Comparison of ENCODE assay signal across 16 cellular contexts in genomic region chr12:70796989-70797388, GRCh38.
DNase-seq lines count a peak whose midpoint lies in the region; ATAC-seq and TF ChIP-seq lines count a peak whose summit lies in the region.
"Had no signal": no experiment of that assay in that cellular context is flagged by ENCODE, and none has a peak within 500 bp of the region (broad histone marks: within the 10 kb centered on the region; RNA-seq: fewer than 3 reads in every experiment).

No MANE protein-coding gene starts in this region.

- BruUV-seq in PC-3 (replicated peaks; lab: Mats Ljungman, UMichigan), result no TSS peak

- TF ChIP-seq CTCF in PC-3 (conservative IDR thresholded peaks at IDR 0.05; ENCODE audit: low read depth, low read length), result no peak

- peak overlapping the region; percentile 25 for H3K27ac ChIP-seq in PC-3 (ENCODE audit: low read length)

- peak; percentile 86 for ATAC-seq in PC-3
- ATAC-seq: GM12878, GM23338 had no signal

- no peaks in the 10 kb centered on the region for H3K9me3 ChIP-seq in PC-3 (ENCODE audit: low read length)
- H3K9me3 ChIP-seq: BE2C had no signal

- H3K36me3 ChIP-seq in PC-3 (ENCODE audit: low read depth, low read length), result no peaks in the 10 kb centered on the region
- H3K36me3 ChIP-seq: BE2C had no signal

- H3F3A ChIP-seq in PC-3 (ENCODE audit: low read length, unreplicated experiment), result no peaks in the 10 kb centered on the region

- no peak overlapping the region for H3K9ac ChIP-seq in PC-3 (ENCODE audit: low read length)

- no peak overlapping the region for H2AFZ ChIP-seq in PC-3 (ENCODE audit: low read length)
- H2AFZ ChIP-seq: GM23338 had no signal

- POLR2A ChIA-PET in PC-3 (lab: Charles Lee; ENCODE audit: unreplicated experiment), result interaction anchor here (0.7 kb wide), 1 partner anchor 13 kb away, joined by 6 read pairs; no protein-coding TSS in a partner anchor

- CTCF ChIA-PET in PC-3 (lab: Charles Lee), result no interaction called here

- H3K27me3 ChIP-seq in PC-3 (ENCODE audit: low read length), result no peaks in the 10 kb centered on the region
- H3K27me3 ChIP-seq: BE2C had no signal

- intact Hi-C loops in PC-3 (cut with micrococcal nuclease), result loop anchor here (1.0 kb wide), 1 partner anchor 45 kb away; no protein-coding TSS in a partner anchor

- H4K20me1 ChIP-seq in PC-3 (ENCODE audit: low read length), result no peaks in the 10 kb centered on the region

- peak; percentile 3 for DNase-seq in AG08395 (ENCODE audit: low spot score)
- peak; percentile 66 for DNase-seq in DMS53 treated with DMSO at 0.1 percent for 48 hours (lab: John Stamatoyannopoulos, UW; ENCODE audit: unreplicated experiment)
- peak; percentile 78 for DNase-seq in PC-3
- peak; percentile 12 for DNase-seq in fibroblast of gingiva (ENCODE audit: low read depth)
- DNase-seq in SKM-1 (lab: John Stamatoyannopoulos, UW; ENCODE audit: unreplicated experiment), result no peak
- DNase-seq in LoVo (ENCODE audit: low spot score), result no peak
- no peak for DNase-seq in OCI-M1 (lab: John Stamatoyannopoulos, UW)
- DNase-seq: BE2C; C1 segment of cervical spinal cord; CD4-positive, alpha-beta T cell; DMS153; DND-41; EL; HCEC 1CT had no signal

- H3K79me2 ChIP-seq in PC-3 (ENCODE audit: low read length), result no peaks in the 10 kb centered on the region

- H3K9me2 ChIP-seq in PC-3 (replicated peaks; ENCODE audit: low read length), result no peaks in the 10 kb centered on the region

- H3K4me1 ChIP-seq in PC-3 (ENCODE audit: insufficient read depth, low read length), result peaks cover 37% of the 10 kb centered on the region
- H3K4me1 ChIP-seq: BE2C had no signal

- H3K4me3 ChIP-seq in PC-3 (ENCODE audit: low read length), result no peak overlapping the region
- H3K4me3 ChIP-seq: GM12878, GM23338 had no signal

- peak overlapping the region; percentile 33 for H3K4me2 ChIP-seq in PC-3 (ENCODE audit: low read length)
- H3K4me2 ChIP-seq: GM23338 had no signal

Comparison
In these comparisons a context has a peak if more than half of its experiments do, and no peak if none do; other contexts are left out.
1. DNase-seq: peak in AG08395 (single experiment), DMS53 treated with DMSO at 0.1 percent for 48 hours (single experiment), PC-3 (single experiment) and fibroblast of gingiva (single experiment); none in SKM-1 (single experiment), LoVo (single experiment) and OCI-M1 (single experiment).